8 cellular contexts compared by ENCODE assay signal in the genomic region with DNA sequence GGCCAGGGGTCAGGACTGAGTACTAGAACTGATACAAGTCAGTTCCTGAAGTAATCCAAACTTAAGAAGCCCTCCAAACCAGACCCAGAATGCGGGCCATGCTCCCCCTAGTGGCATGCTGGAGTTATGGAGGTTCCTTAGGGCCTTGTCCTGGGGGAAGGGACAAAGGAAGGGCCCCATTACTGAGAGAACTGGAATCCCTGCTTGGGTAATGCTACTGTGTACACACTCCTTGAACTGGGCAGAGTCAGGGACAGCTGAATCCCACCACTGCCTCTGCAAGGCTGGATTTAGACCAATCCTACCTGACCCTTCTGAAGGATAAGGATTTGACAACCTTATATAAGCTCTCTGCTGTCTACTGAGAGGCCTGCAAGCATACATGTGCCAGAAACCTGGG.
DNase-seq lines count a peak whose midpoint lies in the region; ATAC-seq and TF ChIP-seq lines count a peak whose summit lies in the region.

No MANE protein-coding gene starts in this region.

- H3K4me1 ChIP-seq in colonic mucosa (peaks cover 8% of the 10 kb centered on the region), right lobe of liver (peaks cover 0 to 18% (median 0%) of the 10 kb centered on the region in 4 donors)

- peak overlapping the region in 1 of 2 donors; percentile 74 for H3K9ac ChIP-seq in colonic mucosa (ENCODE audit: low read depth in 2 of 2, low read length in 2 of 2)

- H3K27ac ChIP-seq in WERI-Rb-1 (peak overlapping the region; percentile 56), colonic mucosa (peak overlapping the region; percentile 68), right lobe of liver (no peak overlapping the region)

- no peaks in the 10 kb centered on the region for H3K36me3 ChIP-seq in GM06990 (ENCODE audit: control insufficient read depth, insufficient read depth, low read length)
- no peaks in the 10 kb centered on the region for H3K36me3 ChIP-seq in WERI-Rb-1
- no peaks in the 10 kb centered on the region for H3K36me3 ChIP-seq in colonic mucosa
- H3K36me3 ChIP-seq in right lobe of liver = no peaks in the 10 kb centered on the region

- intact Hi-C loops in colonic mucosa (cut with DNase I) (loop anchor here (5.0 to 10.0 kb wide), 2 partner anchors 126 to 151 kb away; a partner anchor contains a TSS), right lobe of liver (cut with DNase I) (loop anchor here in 1 of 2 donors (10.0 kb wide), 1 partner anchor 129 kb away; a partner anchor contains a TSS)

- H3K4me3 ChIP-seq in GM06990 (replicated peaks; ENCODE audit: low read depth, low read length) = no peak overlapping the region
- H3K4me3 ChIP-seq in WERI-Rb-1 (ENCODE audit: low read depth, low read length) = no peak overlapping the region
- H3K4me3 ChIP-seq in colonic mucosa = no peak overlapping the region
- H3K4me3 ChIP-seq in right lobe of liver = no peak overlapping the region

- peak; percentile 40 for DNase-seq in GM06990 (ENCODE audit: extremely low read depth, insufficient read length)
- DNase-seq in NCI-H2081 treated with DMSO at 0.1 percent for 48 hours (lab: John Stamatoyannopoulos, UW) = peak; percentile 16
- DNase-seq in WERI-Rb-1 = peak; percentile 90
- DNase-seq in colonic mucosa = peak; percentile 83
- peak; percentile 59 to 67 (median 66) for DNase-seq in right lobe of liver
- DNase-seq in stimulated activated CD4-positive, alpha-beta T cell treated with anti-CD3 and anti-CD28 coated beads, Interleukin-4, amount 100 ng/mL, for 24 hours = peak; percentile 56
- no peak for DNase-seq in cerebellar nuclear complex (lab: John Stamatoyannopoulos, UW)

- ATAC-seq in HG02642 (IDR thresholded peaks at IDR 0.05; ENCODE audit: poor library complexity, unreplicated experiment) (peak; percentile 74), right lobe of liver (peak; percentile 63 to 76 (median 72))

- H3K27me3 ChIP-seq in GM06990 (replicated peaks; ENCODE audit: control insufficient read depth, insufficient read depth, low read length) (no peaks in the 10 kb centered on the region; the same call in 1 of the 2 replicates), WERI-Rb-1 (ENCODE audit: insufficient read depth, low read depth, severe bottlenecking) (no peaks in the 10 kb centered on the region), colonic mucosa (no peaks in the 10 kb centered on the region), right lobe of liver (no peaks in the 10 kb centered on the region)

- no peak for TF ChIP-seq POLR2A in right lobe of liver (IDR thresholded peaks at IDR 0.05)

- peak; percentile 95 for TF ChIP-seq CTCF in GM06990 (IDR thresholded peaks at IDR 0.05; ENCODE audit: insufficient read depth, low read length, poor library complexity, severe bottlenecking)
- TF ChIP-seq CTCF in WERI-Rb-1 (IDR thresholded peaks at IDR 0.05; ENCODE audit: low read depth, low read length) = peak; percentile 87
- TF ChIP-seq CTCF in colonic mucosa (IDR thresholded peaks at IDR 0.05) = peak; percentile 81
- TF ChIP-seq CTCF in right lobe of liver (IDR thresholded peaks at IDR 0.05) = peak; percentile 70 to 85 (median 84)

- WGBS in right lobe of liver (ENCODE audit: insufficient coverage, low coverage, low lambda C conversion rate, missing lambda C conversion rate) = 0% methylated on average over 1 of the region's 1 CpG

- no peaks in the 10 kb centered on the region for H3K9me3 ChIP-seq in WERI-Rb-1 (ENCODE audit: severe bottlenecking)
- no peaks in the 10 kb centered on the region for H3K9me3 ChIP-seq in colonic mucosa
- H3K9me3 ChIP-seq in right lobe of liver = no peaks in the 10 kb centered on the region

Comparison
In these comparisons a context has a peak if more than half of its experiments do, and no peak if none do; other contexts are left out.
1. DNase-seq: peak in GM06990 (single experiment), NCI-H2081 treated with DMSO at 0.1 percent for 48 hours (single experiment), WERI-Rb-1 (single experiment), colonic mucosa (single experiment), right lobe of liver (3 of 3) and stimulated activated CD4-positive, alpha-beta T cell treated with anti-CD3 and anti-CD28 coated beads, Interleukin-4, amount 100 ng/mL, for 24 hours (single experiment); none in cerebellar nuclear complex (0 of 2).
2. H3K27ac ChIP-seq: peak in WERI-Rb-1 (single experiment) and colonic mucosa (single experiment); none in right lobe of liver (0 of 3).
3. Peak in every context shown above with its lines, with median percentiles within 50 percentile points of each other: CTCF ChIP-seq.